Comparison of ENCODE assay signal across 8 cellular contexts in the genomic region with DNA sequence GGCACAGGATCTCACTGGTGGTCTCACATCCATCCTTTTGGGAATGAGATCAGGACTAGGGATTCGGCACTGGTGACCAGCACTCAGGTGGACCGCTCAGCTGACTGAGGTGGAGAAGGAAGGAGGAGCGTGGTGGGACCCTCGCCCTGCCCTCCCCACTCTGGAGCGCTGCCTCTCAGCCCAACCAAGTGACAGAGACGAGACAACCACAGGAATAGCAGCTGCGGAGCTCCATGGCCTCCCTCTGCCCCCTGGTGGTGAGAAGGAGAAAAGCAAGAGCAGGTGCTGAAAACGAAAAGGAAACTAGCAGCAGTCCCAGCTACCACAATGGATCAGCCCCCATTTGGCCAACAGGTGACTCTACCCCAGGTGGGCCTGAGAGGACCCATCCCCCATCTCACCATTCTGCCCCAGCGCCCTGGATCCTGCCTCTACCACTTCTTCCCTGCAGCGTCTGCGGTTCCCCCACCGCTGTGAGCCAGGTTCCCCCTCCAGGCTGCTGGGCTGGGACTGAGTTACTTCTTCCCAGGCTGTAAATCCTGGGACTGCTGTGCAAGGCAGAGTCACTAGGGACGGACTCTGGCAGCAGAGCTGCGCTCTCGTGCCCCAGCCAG. TPM values are rescaled to one million over a fixed set of nuclear protein-coding genes. Genes with fewer than 3 reads are reported as not detected.
DNase-seq lines count a peak whose midpoint lies in the region; ATAC-seq and TF ChIP-seq lines count a peak whose summit lies in the region.
"Not testable (repeated sequence)": the region's sequence is repeated elsewhere in the genome, so short reads cannot be mapped to it uniquely, and the experiment has no call there.

RUFY4 (plus strand) TSS at position 533 of the 614 bp plus-strand sequence. CDS start 1,353 bp downstream, outside the sequence.

- peaks cover 16% of the 10 kb centered on the region in 2 donors for H3K4me1 Mint-ChIP-seq in immature natural killer cell

- not testable (repeated sequence) for H3K36me3 Mint-ChIP-seq in immature natural killer cell

- H3K9me3 Mint-ChIP-seq in immature natural killer cell: not testable (repeated sequence)

- H3K4me1 ChIP-seq in breast epithelium; smooth muscle cell (ENCODE audit: low read depth): not testable (repeated sequence)

- H3K27me3 Mint-ChIP-seq in immature natural killer cell (ENCODE audit: low read depth in 3 of 3): not testable (repeated sequence)

- not testable (repeated sequence) for H3K9ac ChIP-seq in smooth muscle cell (ENCODE audit: low read depth)

- H3K36me3 ChIP-seq in breast epithelium; smooth muscle cell (ENCODE audit: low read depth): not testable (repeated sequence)

- TF ChIP-seq CTCF in VCaP (conservative IDR thresholded peaks at IDR 0.05) (peak; percentile 87), breast epithelium (IDR thresholded peaks at IDR 0.05) (peak; percentile 71 to 89 (median 86)), smooth muscle cell (IDR thresholded peaks at IDR 0.05; ENCODE audit: borderline replicate concordance, insufficient read depth, poor library complexity, severe bottlenecking) (peak; percentile 75)

- H3K4me3 ChIP-seq in breast epithelium: peak within 1 kb of the TSS; percentile 35 to 60 (median 44)
- H3K4me3 ChIP-seq in smooth muscle cell: not testable (repeated sequence)

- H3K9me3 ChIP-seq in breast epithelium; smooth muscle cell (replicated peaks; ENCODE audit: low read depth): not testable (repeated sequence)

- intact Hi-C loops in breast epithelium (cut with DNase I; ENCODE audit: low total_unique reads): not testable (repeated sequence)

- peak; percentile 76 for DNase-seq in ACHN
- DNase-seq in NCI-H2171 treated with DMSO at 0.1 percent for 48 hours (lab: John Stamatoyannopoulos, UW): peak; percentile 83
- peak in 1 of 2 donors; percentile 60 for DNase-seq in breast epithelium (ENCODE audit: low spot score in 2 of 2)
- DNase-seq in immature natural killer cell: peak; percentile 77 to 84 (median 81)
- DNase-seq in smooth muscle cell (lab: John Stamatoyannopoulos, UW; ENCODE audit: unreplicated experiment): not testable (repeated sequence)

- H4K20me1 ChIP-seq in smooth muscle cell (ENCODE audit: low read depth): not testable (repeated sequence)

- H3K27me3 ChIP-seq in breast epithelium; smooth muscle cell (ENCODE audit: low read depth): not testable (repeated sequence)

- ATAC-seq in GM18873 (IDR thresholded peaks at IDR 0.05; ENCODE audit: low FRiP score, unreplicated experiment) (peak; percentile 88), HG03135 (IDR thresholded peaks at IDR 0.05; ENCODE audit: unreplicated experiment) (peak; percentile 86)

- WGBS in smooth muscle cell (ENCODE audit: low lambda C conversion rate): 14% methylated on average over 15 of the region's 15 CpGs

- not testable (repeated sequence) for H3K27ac ChIP-seq in VCaP; breast epithelium; smooth muscle cell (ENCODE audit: low read depth)

- not testable (repeated sequence) for H3F3A ChIP-seq in smooth muscle cell (ENCODE audit: low read depth)

- H2AFZ ChIP-seq in smooth muscle cell (ENCODE audit: low read depth): not testable (repeated sequence)

- not testable (repeated sequence) for H3K79me2 ChIP-seq in smooth muscle cell (ENCODE audit: low read depth)

- TF ChIP-seq POLR2A in breast epithelium (IDR thresholded peaks at IDR 0.05): not testable (repeated sequence)

- not testable (repeated sequence) for H3K4me2 ChIP-seq in smooth muscle cell

- in situ Hi-C loops in ACHN (cut with HindIII; ENCODE audit: low pct_ligation_motif_present, low pct_unique_long_range_greater_than_20kb, low sequenced_read_pairs): not testable (repeated sequence)

- H3K27ac Mint-ChIP-seq in immature natural killer cell: peak within 1 kb of the TSS in 4 of 6 donors; percentile 37 to 71 (median 58)

- peak within 1 kb of the TSS; percentile 72 to 82 (median 77) for H3K4me3 Mint-ChIP-seq in immature natural killer cell

RNA-seq across cellular contexts. Expression of gene RUFY4, which starts in this region (rescaled TPM):
- total RNA-seq in breast epithelium (1 to 10 TPM in 1 of 3 donors, not detected in 2; 2.8 TPM), smooth muscle cell (not detected in 2 replicates)
- polyA plus RNA-seq in immature natural killer cell (under 1 TPM in 1 of 3 donors, not detected in 2; 0.50 TPM), smooth muscle cell (0.10 TPM in 1 of 2 replicates, not detected in the other)

Comparison
In these comparisons a context has a peak if more than half of its experiments do, and no peak if none do; other contexts are left out.
1. Peak in DNase-seq in immature natural killer cell; RNA of the gene not detected or under 1 TPM.